In the genomic region with DNA sequence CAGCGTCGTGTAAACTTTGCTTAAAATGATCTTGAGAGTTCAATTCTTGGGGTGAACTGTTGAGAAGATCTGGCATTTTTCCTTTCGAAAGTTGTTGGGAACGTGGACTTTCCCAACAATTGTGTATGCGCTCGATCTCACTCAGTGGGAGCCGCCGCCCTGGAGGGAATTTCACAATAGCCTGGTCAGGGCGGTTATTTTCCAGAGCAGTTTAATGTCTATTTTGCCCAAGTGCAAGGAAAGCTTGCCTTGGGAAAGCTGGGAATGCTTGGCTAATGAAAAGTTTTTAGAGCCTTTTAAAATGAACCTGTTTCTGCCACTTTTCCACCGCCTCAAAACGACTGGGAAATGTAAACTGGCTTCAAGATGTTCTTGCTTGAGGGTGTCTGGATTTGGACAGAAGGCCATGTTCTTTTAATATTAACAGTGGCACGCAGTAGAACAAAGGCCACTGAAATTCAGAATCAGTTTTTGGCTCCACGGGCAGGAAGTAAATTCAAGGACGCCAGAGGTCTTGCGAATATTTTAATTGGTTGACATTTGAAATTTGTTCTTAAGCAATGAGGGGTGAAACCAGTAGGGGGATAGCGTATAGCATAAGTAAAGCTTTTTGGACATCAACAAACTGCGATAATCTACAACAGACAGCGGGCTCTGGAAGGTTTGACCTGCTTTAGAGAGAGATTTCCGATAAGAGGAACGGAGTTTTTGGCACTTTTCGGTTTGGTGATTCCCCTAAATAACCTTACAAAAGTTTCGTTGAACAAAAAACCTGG, we compare ENCODE assay signal across 8 cellular contexts. TPM values are rescaled to one million over a fixed set of nuclear protein-coding genes. Genes with fewer than 3 reads are reported as not detected.
DNase-seq lines count a peak whose midpoint lies in the region; FAIRE-seq and TF ChIP-seq lines count a peak whose summit lies in the region.

No MANE protein-coding gene starts in this region.

- in situ Hi-C loops in GM13977 (cut with MboI; ENCODE audit: low pct_unique_long_range_greater_than_20kb, low sequenced_read_pairs, unreplicated experiment) = no loop called here

- WGBS in smooth muscle cell (ENCODE audit: low lambda C conversion rate) = 38% methylated on average over 22 of the region's 22 CpGs

- peak; percentile 33 for TF ChIP-seq CTCF in GM13977 (IDR thresholded peaks at IDR 0.05; ENCODE audit: extremely low read depth, insufficient read depth, missing control alignments)
- peak; percentile 12; the same call in 1 of the 2 replicates for TF ChIP-seq CTCF in RWPE1 (conservative IDR thresholded peaks at IDR 0.05; ENCODE audit: low read depth)
- TF ChIP-seq CTCF in bronchial epithelial cell (IDR thresholded peaks at IDR 0.05; ENCODE audit: insufficient read depth, low read length, severe bottlenecking) = peak; percentile 25
- peak; percentile 13 for TF ChIP-seq CTCF in smooth muscle cell (IDR thresholded peaks at IDR 0.05; ENCODE audit: borderline replicate concordance, insufficient read depth, poor library complexity, severe bottlenecking)

- H3K36me3 ChIP-seq in HUES6 (ENCODE audit: control insufficient read depth, insufficient read depth, low read length) = no peaks in the 10 kb centered on the region
- H3K36me3 ChIP-seq in bronchial epithelial cell (ENCODE audit: control insufficient read depth, insufficient read depth, low read length) = no peaks in the 10 kb centered on the region
- H3K36me3 ChIP-seq in smooth muscle cell (ENCODE audit: low read depth) = no peaks in the 10 kb centered on the region

- H3K4me2 ChIP-seq in smooth muscle cell = peak overlapping the region; percentile 92

- H2AFZ ChIP-seq in smooth muscle cell (ENCODE audit: low read depth) = peak overlapping the region; percentile 94

- H3K9me3 ChIP-seq in HUES6 (ENCODE audit: control insufficient read depth, insufficient read depth, low read depth, low read length) = 0 out of 2 replicates have a peak, but pooled peaks cover 3% of the 10 kb centered on the region
- no peaks in the 10 kb centered on the region for H3K9me3 ChIP-seq in smooth muscle cell (replicated peaks; ENCODE audit: low read depth)

- H3F3A ChIP-seq in smooth muscle cell (ENCODE audit: low read depth) = peaks cover 14% of the 10 kb centered on the region

- H3K9ac ChIP-seq in HUES6 (ENCODE audit: low read length) (peak overlapping the region; percentile 74), smooth muscle cell (ENCODE audit: low read depth) (peak overlapping the region; percentile 89)

- no peaks in the 10 kb centered on the region for H3K27me3 ChIP-seq in HUES6 (ENCODE audit: control insufficient read depth, insufficient read depth, low read length)
- no peaks in the 10 kb centered on the region for H3K27me3 ChIP-seq in bronchial epithelial cell (ENCODE audit: control insufficient read depth, insufficient read depth, low read length)
- H3K27me3 ChIP-seq in smooth muscle cell (ENCODE audit: low read depth) = no peaks in the 10 kb centered on the region

- peaks cover 22% of the 10 kb centered on the region for H3K4me1 ChIP-seq in HUES6 (ENCODE audit: control insufficient read depth, insufficient read depth, low read length)
- peaks cover 3% of the 10 kb centered on the region for H3K4me1 ChIP-seq in smooth muscle cell (ENCODE audit: low read depth)

- no peak for FAIRE-seq in bronchial epithelial cell (lab: Jason Lieb, UNC)

- peak overlapping the region; percentile 3 for H3K27ac ChIP-seq in HUES6 (ENCODE audit: low read depth, low read length)
- H3K27ac ChIP-seq in RWPE1 = peak overlapping the region; percentile 99
- peak overlapping the region; percentile 95 for H3K27ac ChIP-seq in smooth muscle cell (ENCODE audit: low read depth)

- H3K79me2 ChIP-seq in smooth muscle cell (ENCODE audit: low read depth) = peaks cover 35% of the 10 kb centered on the region

- POLR2A ChIA-PET in RWPE1 (lab: Yijun Ruan, JAX; ENCODE audit: low non-redundant PET) = interaction anchor here (0.7 kb wide), 2 partner anchors 1202 to 1991 kb away, joined by 3 to 4 read pairs; no protein-coding TSS in a partner anchor

- CTCF ChIA-PET in RWPE1 (lab: Yijun Ruan, JAX) = interaction anchor here (0.7 to 1.1 kb wide), 4 partner anchors 32 to 115 kb away, joined by 3 to 4 read pairs (median 3); no protein-coding TSS in a partner anchor

- DNase-seq in Ammon's horn (ENCODE audit: low spot score) = peak; percentile 32
- DNase-seq in GM13977 (ENCODE audit: low spot score) = peak; percentile 68
- peak; percentile 52 for DNase-seq in RWPE1 (ENCODE audit: low spot score)
- DNase-seq in bronchial epithelial cell (ENCODE audit: low read depth) = peak; percentile 71
- DNase-seq in iris pigment epithelial cell (ENCODE audit: low read depth) = peak; percentile 94
- DNase-seq in smooth muscle cell (lab: John Stamatoyannopoulos, UW; ENCODE audit: unreplicated experiment) = peak; percentile 31
- no peak for DNase-seq in middle frontal gyrus (ENCODE audit: extremely low spot score, low spot score)

- H3K4me3 ChIP-seq in HUES6 (ENCODE audit: low read depth, low read length) (peak overlapping the region; percentile 56), bronchial epithelial cell (ENCODE audit: low read depth, low read length) (peak overlapping the region; percentile 87), smooth muscle cell (peak overlapping the region; percentile 78)

- H4K20me1 ChIP-seq in smooth muscle cell (ENCODE audit: low read depth) = peaks cover 12% of the 10 kb centered on the region

RNA-seq across cellular contexts. Expression of a gene that starts 1.2 kb away (rescaled TPM):
- total RNA-seq in bronchial epithelial cell = 77.1 and 100 TPM in 2 replicates
- 27.1 and 42.5 TPM in 2 replicates for total RNA-seq in smooth muscle cell
- polyA plus RNA-seq in smooth muscle cell = 16.0 and 24.0 TPM in 2 replicates

RNA-seq across cellular contexts. Expression of a gene that starts 45.3 kb away (rescaled TPM):
- total RNA-seq in bronchial epithelial cell = 38.7 and 72.1 TPM in 2 replicates
- total RNA-seq in smooth muscle cell = 88.6 and 89.0 TPM in 2 replicates
- 201 and 216 TPM in 2 replicates for polyA plus RNA-seq in smooth muscle cell

RNA-seq across cellular contexts. Expression of a gene that starts 45.7 kb away (rescaled TPM):
- total RNA-seq in bronchial epithelial cell (8.4 and 13.2 TPM in 2 replicates), smooth muscle cell (15.1 and 17.9 TPM in 2 replicates)
- polyA plus RNA-seq in smooth muscle cell = 3.6 and 6.3 TPM in 2 replicates

Comparison
In these comparisons a context has a peak if more than half of its experiments do, and no peak if none do; other contexts are left out.
1. H3K27ac ChIP-seq: peak in every context shown above with its lines; median percentile 99 in RWPE1; 95 in smooth muscle cell; 3 in HUES6.